ENCODE assay signal across 9 cellular contexts in genomic region chr7:12637819-12638592, GRCh38. TPM values are rescaled to one million over a fixed set of nuclear protein-coding genes. Genes with fewer than 3 reads are reported as not detected.
A peak's percentile ranks its signal among the peaks of the same experiment; 100 is the strongest.
DNase-seq lines count a peak whose midpoint lies in the region; ATAC-seq and TF ChIP-seq lines count a peak whose summit lies in the region.
"Had no signal": no experiment of that assay in that cellular context is flagged by ENCODE, and none has a peak within 500 bp of the region (broad histone marks: within the 10 kb centered on the region; RNA-seq: fewer than 3 reads in every experiment).

No MANE protein-coding gene starts in this region.

- no peak for TF ChIP-seq POLR2A in uterus (IDR thresholded peaks at IDR 0.05)

- H3K4me1 ChIP-seq in Karpas-422 (ENCODE audit: low read length) (no peaks in the 10 kb centered on the region), skeletal muscle satellite cell (ENCODE audit: control insufficient read depth, insufficient read depth, low read length) (peaks cover 4% of the 10 kb centered on the region), uterus (no peaks in the 10 kb centered on the region)

- TF ChIP-seq CTCF in WI38 (IDR thresholded peaks at IDR 0.05; ENCODE audit: low read depth, low read length), result no peak
- TF ChIP-seq CTCF in uterus (IDR thresholded peaks at IDR 0.05), result no peak

- no peaks in the 10 kb centered on the region for H3K79me2 ChIP-seq in Karpas-422 (ENCODE audit: low read length)
- H3K79me2 ChIP-seq: parathyroid adenoma had no signal

- peak overlapping the region; percentile 30; the same call in 1 of the 2 replicates for H2AFZ ChIP-seq in Karpas-422 (ENCODE audit: low read length)
- H2AFZ ChIP-seq: parathyroid adenoma had no signal

- H3K27ac ChIP-seq in Karpas-422 (ENCODE audit: low read length) (no peak overlapping the region), uterus (no peak overlapping the region)
- H3K27ac ChIP-seq: parathyroid adenoma had no signal

- H3K9me3 ChIP-seq in Karpas-422 (ENCODE audit: low read length) (no peaks in the 10 kb centered on the region), skeletal muscle satellite cell (replicated peaks; ENCODE audit: low read length) (no peaks in the 10 kb centered on the region), uterus (no peaks in the 10 kb centered on the region)

- DNase-seq in D341Med (ENCODE audit: low spot score) (peak; percentile 57), Karpas-422 (no peak), uterus (no peak), EL (no peak), germinal center (ENCODE audit: low spot score) (no peak)

- no peak overlapping the region for H3K9ac ChIP-seq in Karpas-422 (ENCODE audit: low read length)
- H3K9ac ChIP-seq in skeletal muscle satellite cell (ENCODE audit: low read depth, low read length), result peak overlapping the region; percentile 5
- H3K9ac ChIP-seq: parathyroid adenoma had no signal

- no peaks in the 10 kb centered on the region for H4K20me1 ChIP-seq in Karpas-422 (ENCODE audit: insufficient read depth, low read depth, low read length)

- ATAC-seq in GM19468 (IDR thresholded peaks at IDR 0.05; ENCODE audit: extremely low read depth, unreplicated experiment), result peak; percentile 35

- no peaks in the 10 kb centered on the region for H3K27me3 ChIP-seq in Karpas-422 (ENCODE audit: low read length)
- H3K27me3 ChIP-seq in skeletal muscle satellite cell (ENCODE audit: control insufficient read depth, insufficient read depth, low read length), result no peaks in the 10 kb centered on the region
- H3K27me3 ChIP-seq in uterus, result no peaks in the 10 kb centered on the region

- H3K36me3 ChIP-seq in Karpas-422 (ENCODE audit: insufficient read depth, low read length) (no peaks in the 10 kb centered on the region), skeletal muscle satellite cell (ENCODE audit: insufficient read depth, low read length) (no peaks in the 10 kb centered on the region), uterus (no peaks in the 10 kb centered on the region)

- H3K4me2 ChIP-seq in Karpas-422 (ENCODE audit: low read depth, low read length, poor library complexity, severe bottlenecking) (no peak overlapping the region), skeletal muscle satellite cell (ENCODE audit: low read length) (peak overlapping the region; percentile 48)

- intact Hi-C loops in uterus (cut with DNase I; ENCODE audit: low total_unique reads), result no loop called here

- no peaks in the 10 kb centered on the region for H3K9me2 ChIP-seq in Karpas-422 (replicated peaks; ENCODE audit: insufficient read depth, low read length)

- H3K4me3 ChIP-seq in Karpas-422 (ENCODE audit: low read length), result no peak overlapping the region
- H3K4me3 ChIP-seq in WI38 (ENCODE audit: low read depth, low read length), result peak overlapping the region; percentile 30
- no peak overlapping the region for H3K4me3 ChIP-seq in skeletal muscle satellite cell (ENCODE audit: low read length)
- no peak overlapping the region for H3K4me3 ChIP-seq in uterus

RNA-seq across cellular contexts. Expression of gene ARL4A, which starts 49.4 kb away (rescaled TPM):
- not detected in 2 replicates for total RNA-seq in Karpas-422 (2014; rRNA removed; shearing (Covaris generic); ENCODE audit: low replicate concordance)
- 22.9 and 31.4 TPM in 2 replicates for total RNA-seq in skeletal muscle satellite cell (2012; rRNA removed)
- 10 to 100 TPM; 38.5 to 89.7 (median 72.7) TPM for total RNA-seq in uterus

Comparison
In these comparisons a context has a peak if more than half of its experiments do, and no peak if none do; other contexts are left out.
1. RNA of gene ARL4A, which starts 49.4 kb away (total RNA-seq): 38.5 to 89.7 TPM in uterus; not detected in Karpas-422; every median in the first group is over 10 times any median in the second.